Comparison of ENCODE assay signal across 19 cellular contexts in the genomic region with DNA sequence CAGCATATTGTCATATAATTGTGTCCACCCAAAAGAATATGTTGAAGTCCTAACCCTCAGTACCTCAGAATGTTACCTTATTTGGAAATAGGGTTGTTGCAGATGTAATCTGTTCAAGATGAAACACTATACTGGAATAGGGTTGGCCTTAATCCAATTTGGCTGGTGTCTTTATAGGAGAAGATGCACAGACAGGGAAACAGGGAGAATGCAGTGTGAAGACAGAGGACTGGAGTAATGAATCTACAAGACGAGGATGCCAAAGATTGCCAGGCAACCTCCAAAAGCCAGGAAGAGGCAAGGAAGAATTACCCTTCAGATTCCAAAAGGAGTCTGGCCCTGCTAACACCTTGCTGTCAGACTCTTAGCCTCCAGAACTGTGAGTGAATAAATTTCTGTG.
"Had no signal": no experiment of that assay in that cellular context is flagged by ENCODE, and none has a peak within 500 bp of the region (broad histone marks: within the 10 kb centered on the region; RNA-seq: fewer than 3 reads in every experiment).

No MANE protein-coding gene starts in this region.

- ATAC-seq: heart left ventricle; left colon; left ventricle myocardium superior; naive thymus-derived CD4-positive, alpha-beta T cell; psoas muscle; sciatic nerve had no signal

- H3K4me1 ChIP-seq: heart left ventricle, psoas muscle had no signal

- H3K36me3 ChIP-seq: heart left ventricle had no signal

- H3K9ac ChIP-seq: parathyroid adenoma had no signal

- DNase-seq: cortex of kidney; dorsolateral prefrontal cortex; effector CD8-positive, alpha-beta T cell; foreskin melanocyte; heart left ventricle; hippocampal formation; left colon; left ventricle myocardium superior; mesenchymal stem cell; midbrain; naive thymus-derived CD4-positive, alpha-beta T cell; nephron progenitor cell; psoas muscle; stimulated activated naive CD4-positive, alpha-beta T cell treated with Interleukin-2 at 50 U/mL for 16 hours; trophoblast cell had no signal

- H3K9me3 ChIP-seq: psoas muscle had no signal

- H3K4me3 ChIP-seq: dorsolateral prefrontal cortex, heart left ventricle, lung, psoas muscle, skin epidermis had no signal

- H3K27ac ChIP-seq: dorsolateral prefrontal cortex, heart left ventricle, parathyroid adenoma, psoas muscle, skin epidermis had no signal
